ENCODE assay signal across 19 cellular contexts in genomic region chr6:52360028-52360427, GRCh38. TPM values are rescaled to one million over a fixed set of nuclear protein-coding genes. Genes with fewer than 3 reads are reported as not detected.
DNase-seq lines count a peak whose midpoint lies in the region; ATAC-seq, FAIRE-seq and TF ChIP-seq lines count a peak whose summit lies in the region.
"Had no signal": no experiment of that assay in that cellular context is flagged by ENCODE, and none has a peak within 500 bp of the region (broad histone marks: within the 10 kb centered on the region; RNA-seq: fewer than 3 reads in every experiment).

No MANE protein-coding gene starts in this region.

- ATAC-seq in IMR-90 (ENCODE audit: low read depth) (no peak), GM18505 (IDR thresholded peaks at IDR 0.05; ENCODE audit: unreplicated experiment) (no peak), GM19455 (IDR thresholded peaks at IDR 0.05; ENCODE audit: unreplicated experiment) (no peak)
- ATAC-seq: activated CD4-positive, alpha-beta T cell treated with anti-CD3 and anti-CD28 coated beads for 36 hours; foreskin keratinocyte had no signal

- H3K56ac ChIP-seq in IMR-90 (ENCODE audit: extremely low read depth, insufficient read depth, low read length): no peak overlapping the region
- no peak overlapping the region for H3K56ac ChIP-seq in H1 (replicated peaks; ENCODE audit: insufficient read length, low read depth, low read length)

- TF ChIP-seq CTCF in BE2C (IDR thresholded peaks at IDR 0.05; ENCODE audit: low read depth, low read length) (no peak), IMR-90 (conservative IDR thresholded peaks at IDR 0.05; ENCODE audit: low read depth, low read length) (no peak), H1 (IDR thresholded peaks at IDR 0.05; ENCODE audit: control extremely low read depth in 1 of 3, insufficient read depth in 1 of 3, low read depth in 1 of 3, low read length in 3 of 3) (no peak), nephron (IDR thresholded peaks at IDR 0.05; ENCODE audit: unreplicated experiment in 3 of 3) (no peak)

- no peak overlapping the region for H3K18ac ChIP-seq in IMR-90 (ENCODE audit: low read depth, low read length)
- H3K18ac ChIP-seq in H1 (ENCODE audit: extremely low read depth, low read length): no peak overlapping the region

- H3K4ac ChIP-seq in IMR-90 (ENCODE audit: low read depth, low read length) (no peak overlapping the region), H1 (replicated peaks; ENCODE audit: insufficient read length, low read depth, low read length) (no peak overlapping the region)

- H4K8ac ChIP-seq in IMR-90 (ENCODE audit: low read depth in 2 of 2, low read length in 2 of 2): no peak overlapping the region
- H4K8ac ChIP-seq in H1 (ENCODE audit: extremely low read depth, insufficient read depth, low read length): no peak overlapping the region

- H3K4me3 Mint-ChIP-seq in nephron: peak overlapping the region; percentile 54 to 88 (median 86)
- H3K4me3 Mint-ChIP-seq: activated CD4-positive, alpha-beta T cell treated with anti-CD3 and anti-CD28 coated beads for 36 hours; activated naive CD8-positive, alpha-beta T cell treated with anti-CD3 and anti-CD28 coated beads, Interleukin-2, amount 10 ng/mL, durations not matched to agents 7 days and 5 days had no signal

- POLR2A ChIA-PET in IMR-90 (lab: Charles Lee; ENCODE audit: unreplicated experiment) (no interaction called here), H1 (lab: Charles Lee; ENCODE audit: partially characterized antibody) (interaction anchor here (1.4 kb wide), 1 partner anchor 77 kb away, joined by 4 read pairs; no protein-coding TSS in a partner anchor)

- CTCF ChIA-PET in IMR-90 (lab: Yijun Ruan, JAX) (interaction anchor here (0.6 kb wide), 1 partner anchor 8 kb away, joined by 6 read pairs; no protein-coding TSS in a partner anchor), H1 (lab: Charles Lee; ENCODE audit: partially characterized antibody) (interaction anchor here (1.0 kb wide), 1 partner anchor 12 kb away, joined by 5 read pairs; no protein-coding TSS in a partner anchor)

- TF ChIP-seq POLR2A in IMR-90 (IDR thresholded peaks at IDR 0.05; ENCODE audit: low read depth, low read length) (no peak), H1 (IDR thresholded peaks at IDR 0.05; ENCODE audit: control extremely low read depth in 1 of 2, low read depth in 2 of 2, low read length in 2 of 2) (no peak), GM18505 (IDR thresholded peaks at IDR 0.05; ENCODE audit: borderline replicate concordance, extremely low read depth, insufficient read depth, insufficient read length) (no peak)

- H2BK20ac ChIP-seq in IMR-90 (ENCODE audit: low read depth, low read length) (peak overlapping the region; percentile 63; the same call in 1 of the 2 replicates), H1 (ENCODE audit: low read length) (no peak overlapping the region)

- H3K9ac ChIP-seq in IMR-90 (ENCODE audit: low read depth, low read length) (no peak overlapping the region), H1 (replicated peaks in 1 of 4; ENCODE audit: extremely low read depth in 1 of 4, low read depth in 3 of 4, low read length in 3 of 4) (no peak overlapping the region)

- no peak overlapping the region for H2BK12ac ChIP-seq in H1 (ENCODE audit: low read depth, low read length)

- H3K4me1 Mint-ChIP-seq in nephron: peaks cover 17% of the 10 kb centered on the region

- H2AK5ac ChIP-seq in IMR-90 (ENCODE audit: low read depth, low read length) (peak overlapping the region; percentile 78; the same call in 1 of the 2 replicates), H1 (ENCODE audit: low read depth, low read length) (no peak overlapping the region)

- H3K27me3 ChIP-seq in BE2C (no peaks in the 10 kb centered on the region), IMR-90 (ENCODE audit: control insufficient read depth, insufficient read depth, low read length) (no peaks in the 10 kb centered on the region), H1 (replicated peaks in 1 of 4; ENCODE audit: control insufficient read depth in 3 of 4, extremely low read depth in 1 of 4, insufficient read depth in 3 of 4, low read length in 3 of 4) (peaks cover 0 to 11% (median 2%) of the 10 kb centered on the region in 4 experiments; a peak in 5 of 7 replicates)
- H3K27me3 ChIP-seq: brain microvascular endothelial cell, foreskin keratinocyte, ovary had no signal

- no peaks in the 10 kb centered on the region for H3K9me3 Mint-ChIP-seq in nephron
- H3K9me3 Mint-ChIP-seq: activated naive CD8-positive, alpha-beta T cell treated with anti-CD3 and anti-CD28 coated beads, Interleukin-2, amount 10 ng/mL, durations not matched to agents 7 days and 5 days had no signal

- intact Hi-C loops in IMR-90 (cut with micrococcal nuclease): no loop called here
- intact Hi-C loops in posterior cingulate gyrus (cut with DNase I): loop anchor here (5.0 kb wide), 1 partner anchor 37 kb away; no protein-coding TSS in a partner anchor

- H4K5ac ChIP-seq in IMR-90 (ENCODE audit: low read depth, low read length) (no peak overlapping the region), H1 (ENCODE audit: insufficient read length, low read depth, low read length) (no peak overlapping the region)

- H3K4me2 ChIP-seq in IMR-90 (ENCODE audit: low read depth, low read length) (no peak overlapping the region), H1 (ENCODE audit: insufficient read depth in 1 of 2, low read depth in 2 of 2, low read length in 2 of 2) (no peak overlapping the region)

- H3K79me1 ChIP-seq in IMR-90 (ENCODE audit: low read depth in 1 of 2, low read length in 2 of 2) (peaks cover 0 to 15% of the 10 kb centered on the region in 2 experiments; a peak in 2 of 4 replicates), H1 (ENCODE audit: low read depth, low read length) (no peaks in the 10 kb centered on the region)

- H3K4me1 ChIP-seq in BE2C: peaks cover 24% of the 10 kb centered on the region
- H3K4me1 ChIP-seq in IMR-90 (ENCODE audit: control insufficient read depth, insufficient read depth, low read length): peaks cover 15% of the 10 kb centered on the region
- peaks cover 2 to 12% (median 10%) of the 10 kb centered on the region in 4 experiments for H3K4me1 ChIP-seq in H1 (replicated peaks in 1 of 4; ENCODE audit: control insufficient read depth in 3 of 4, insufficient read depth in 4 of 4, low read length in 3 of 4)
- H3K4me1 ChIP-seq: foreskin keratinocyte had no signal

- DNase-seq in BE2C: peak; percentile 63
- DNase-seq in IMR-90: no peak
- no peak for DNase-seq in H1 (ENCODE audit: low read depth in 1 of 2, low spot score in 2 of 2)
- DNase-seq in posterior cingulate gyrus: no peak
- DNase-seq in T1000 (lab: John Stamatoyannopoulos, UW): no peak
- DNase-seq: activated CD4-positive, alpha-beta T cell treated with anti-CD3 and anti-CD28 coated beads for 36 hours; activated naive CD8-positive, alpha-beta T cell treated with anti-CD3 and anti-CD28 coated beads, Interleukin-2, amount 10 ng/mL, durations not matched to agents 7 days and 5 days; brain microvascular endothelial cell; C1 segment of cervical spinal cord; NCI-H2029 treated with DMSO at 0.1 percent for 48 hours; NCI-H446; NK-92 treated with Interleukin-12 subunit alpha and Interleukin-12 subunit beta, amount 100 ng/mL, for 24 hours; ovary; RPMI8226 had no signal

- H2AFZ ChIP-seq in IMR-90 (replicated peaks; ENCODE audit: low read length, poor library complexity): no peak overlapping the region
- H2AFZ ChIP-seq in H1 (ENCODE audit: low read length): no peak overlapping the region

- H3K9me1 ChIP-seq in IMR-90 (ENCODE audit: insufficient read depth, low read length): peaks cover 3% of the 10 kb centered on the region

- peaks cover 0 to 4% of the 10 kb centered on the region in 2 experiments; a peak in 1 of 4 replicates for H3K79me2 ChIP-seq in H1 (ENCODE audit: control insufficient read depth in 1 of 2, insufficient read depth in 2 of 2, low read length in 2 of 2)

- H3K9me3 ChIP-seq in BE2C: no peaks in the 10 kb centered on the region
- no peaks in the 10 kb centered on the region for H3K9me3 ChIP-seq in IMR-90 (ENCODE audit: control insufficient read depth, insufficient read depth, low read length)
- H3K9me3 ChIP-seq in H1 (ENCODE audit: insufficient read depth in 2 of 2, low read depth in 1 of 2, low read length in 1 of 2): no peaks in the 10 kb centered on the region
- H3K9me3 ChIP-seq: ovary had no signal

- no peak overlapping the region for H3K14ac ChIP-seq in IMR-90 (replicated peaks; ENCODE audit: low read depth, low read length)
- no peak overlapping the region for H3K14ac ChIP-seq in H1 (ENCODE audit: insufficient read length)

- H3K23me2 ChIP-seq in H1 (ENCODE audit: low read depth, low read length): peaks cover 9% of the 10 kb centered on the region; the same call in 1 of the 2 replicates

- H4K91ac ChIP-seq in IMR-90 (ENCODE audit: insufficient read depth, low read depth, low read length) (no peak overlapping the region), H1 (replicated peaks; ENCODE audit: insufficient read length, low read length) (no peak overlapping the region)

- no peaks in the 10 kb centered on the region; the same call in 1 of the 2 replicates for H3K36me3 ChIP-seq in BE2C
- no peaks in the 10 kb centered on the region for H3K36me3 ChIP-seq in IMR-90 (ENCODE audit: control insufficient read depth, insufficient read depth, low read length)
- H3K36me3 ChIP-seq in H1 (ENCODE audit: control insufficient read depth in 2 of 4, insufficient read depth in 4 of 4, low read length in 3 of 4): no peaks in the 10 kb centered on the region
- H3K36me3 ChIP-seq: brain microvascular endothelial cell, ovary had no signal

- H2BK5ac ChIP-seq in IMR-90 (ENCODE audit: low read depth, low read length, poor library complexity, severe bottlenecking): no peak overlapping the region
- H2BK5ac ChIP-seq in H1 (ENCODE audit: low read depth, low read length): no peak overlapping the region

- no peak overlapping the region for H3K23ac ChIP-seq in IMR-90 (ENCODE audit: low read depth, low read length)
- H3K23ac ChIP-seq in H1 (ENCODE audit: insufficient read length): no peak overlapping the region

- H3K27me3 Mint-ChIP-seq in nephron (ENCODE audit: low read depth): peaks cover 14% of the 10 kb centered on the region
- H3K27me3 Mint-ChIP-seq: activated CD4-positive, alpha-beta T cell treated with anti-CD3 and anti-CD28 coated beads for 36 hours; activated naive CD8-positive, alpha-beta T cell treated with anti-CD3 and anti-CD28 coated beads, Interleukin-2, amount 10 ng/mL, durations not matched to agents 7 days and 5 days had no signal

- H3K36me3 Mint-ChIP-seq in nephron (ENCODE audit: low read depth): no peaks in the 10 kb centered on the region

- in situ Hi-C loops in IMR-90 (cut with MboI; ENCODE audit: low sequenced_read_pairs): no loop called here

- dilution Hi-C loops in IMR-90 (cut with HindIII; ENCODE audit: low sequenced_read_pairs, unreplicated experiment): no loop called here

- H3K27ac ChIP-seq in IMR-90 (ENCODE audit: insufficient read depth, low read length) (no peak overlapping the region), H1 (ENCODE audit: low read depth, low read length) (no peak overlapping the region)
- H3K27ac ChIP-seq: brain microvascular endothelial cell, foreskin keratinocyte, HL-60 had no signal

- H4K20me1 ChIP-seq in IMR-90 (ENCODE audit: insufficient read depth, low read length) (no peaks in the 10 kb centered on the region; the same call in 1 of the 2 replicates), H1 (replicated peaks in 1 of 2; ENCODE audit: control insufficient read depth in 1 of 2, insufficient read depth in 2 of 2, low read length in 2 of 2) (peaks cover 0 to 4% of the 10 kb centered on the region in 2 experiments)

- no peak overlapping the region for H2BK120ac ChIP-seq in IMR-90 (ENCODE audit: low read depth, low read length)
- H2BK120ac ChIP-seq in H1 (replicated peaks; ENCODE audit: low read depth, low read length): no peak overlapping the region

- H3K4me3 ChIP-seq in BE2C (ENCODE audit: low read depth, low read length): no peak overlapping the region
- no peak overlapping the region for H3K4me3 ChIP-seq in IMR-90 (ENCODE audit: insufficient read depth, low read depth, low read length)
- no peak overlapping the region for H3K4me3 ChIP-seq in H1 (ENCODE audit: extremely low read depth in 1 of 4, insufficient read depth in 2 of 4, low read depth in 3 of 4, low read length in 4 of 4)
- H3K4me3 ChIP-seq: ovary had no signal

- no CpG with 5 or more reads among the region's 3 CpGs for WGBS in IMR-90 (ENCODE audit: extremely low coverage in 2 of 2, insufficient read length in 1 of 2), 2 experiments
- WGBS in H1 (ENCODE audit: extremely low coverage in 1 of 2, insufficient coverage in 1 of 2, insufficient read length in 1 of 2, insufficient replicate concordance in 2 of 2, low coverage in 1 of 2, low lambda C conversion rate in 2 of 2, missing lambda C conversion rate in 1 of 2), 2 experiments: 76% methylated on average over 3 of the region's 3 CpGs; no CpG with 5 or more reads in 1 of the 2 experiments

- BruUV-seq in IMR-90 (replicated peaks; lab: Mats Ljungman, UMichigan): no TSS peak

- no peak overlapping the region for H3K27ac Mint-ChIP-seq in nephron
- H3K27ac Mint-ChIP-seq: activated CD4-positive, alpha-beta T cell treated with anti-CD3 and anti-CD28 coated beads for 36 hours; activated naive CD8-positive, alpha-beta T cell treated with anti-CD3 and anti-CD28 coated beads, Interleukin-2, amount 10 ng/mL, durations not matched to agents 7 days and 5 days had no signal

- no peak for FAIRE-seq in H1 (lab: Jason Lieb, UNC)

- no peak for TF ChIP-seq EP300 in H1 (IDR thresholded peaks at IDR 0.05; ENCODE audit: borderline replicate concordance in 1 of 2, low read depth in 2 of 2, low read length in 2 of 2)

- no peak overlapping the region for H2AK9ac ChIP-seq in IMR-90 (replicated peaks; ENCODE audit: low read depth, low read length, poor library complexity)

- H2BK15ac ChIP-seq in IMR-90 (ENCODE audit: low read depth, low read length): no peak overlapping the region
- 0 out of 2 replicates have a peak overlapping the region, but pooled peaks have one; percentile 21 for H2BK15ac ChIP-seq in H1 (ENCODE audit: low read length)

- TF ChIP-seq RAD21 in IMR-90 (IDR thresholded peaks at IDR 0.05; ENCODE audit: low read length) (no peak), H1 (IDR thresholded peaks at IDR 0.05 in 1 of 2, conservative IDR thresholded peaks at IDR 0.05 in 1 of 2; ENCODE audit: low read depth in 2 of 2, low read length in 2 of 2) (no peak)

RNA-seq across cellular contexts. Expression of gene PAQR8, which starts 1.9 kb away (rescaled TPM):
- polyA plus RNA-seq in BE2C (2012; ENCODE audit: insufficient read depth, insufficient read length, low read depth): 19.1 TPM
- total RNA-seq in IMR-90 (2012; rRNA removed): 1.6 and 1.7 TPM in 2 replicates
- polyA plus RNA-seq in IMR-90 (2012; rRNA removed) (1.1 and 1.4 TPM in 2 replicates), H1 (2011; rRNA removed) (7.6 and 9.7 TPM in 2 replicates)
- polyA plus RNA-seq in IMR-90 (2012; cell fraction: cytosol; rRNA removed): 0.68 and 1.2 TPM in 2 replicates
- polyA plus RNA-seq in IMR-90 (2012; cell fraction: nucleus; rRNA removed; ENCODE audit: low replicate concordance): 0.37 and 0.42 TPM in 2 replicates
- 9.1 and 9.6 TPM in 2 replicates for total RNA-seq in H1 (2021; fragmentation: NEBNext Ultra II Directional; extraction: Animal tissue kit (Norgen Biotek cat#: 25700))
- 7.1 TPM for polyA plus RNA-seq in H1 (2011; cell fraction: cytosol; rRNA removed)
- 6.6 TPM for polyA plus RNA-seq in H1 (2011; cell fraction: nucleus; rRNA removed)
- 5.6 to 6.7 TPM (median 6.0 TPM) in 4 replicates for polyA plus RNA-seq in H1 (2012, experiment 1 of 2)
- polyA plus RNA-seq in H1 (2012, experiment 2 of 2): 4.6 TPM
- 9.6 TPM for polyA plus RNA-seq in H1 (2013, experiment 1 of 2)
- polyA plus RNA-seq in H1 (2013, experiment 2 of 2): 11.3 TPM
- 14.5 and 16.9 TPM in 2 replicates for polyA minus RNA-seq in H1 (2011; rRNA and poly(A)+ RNA removed)
- polyA minus RNA-seq in H1 (2011; cell fraction: cytosol; rRNA and poly(A)+ RNA removed): 5.9 TPM
- 7.4 TPM for polyA minus RNA-seq in H1 (2011; cell fraction: nucleus; rRNA and poly(A)+ RNA removed)
